Comparison of ENCODE assay signal across 8 cellular contexts in the genomic region with DNA sequence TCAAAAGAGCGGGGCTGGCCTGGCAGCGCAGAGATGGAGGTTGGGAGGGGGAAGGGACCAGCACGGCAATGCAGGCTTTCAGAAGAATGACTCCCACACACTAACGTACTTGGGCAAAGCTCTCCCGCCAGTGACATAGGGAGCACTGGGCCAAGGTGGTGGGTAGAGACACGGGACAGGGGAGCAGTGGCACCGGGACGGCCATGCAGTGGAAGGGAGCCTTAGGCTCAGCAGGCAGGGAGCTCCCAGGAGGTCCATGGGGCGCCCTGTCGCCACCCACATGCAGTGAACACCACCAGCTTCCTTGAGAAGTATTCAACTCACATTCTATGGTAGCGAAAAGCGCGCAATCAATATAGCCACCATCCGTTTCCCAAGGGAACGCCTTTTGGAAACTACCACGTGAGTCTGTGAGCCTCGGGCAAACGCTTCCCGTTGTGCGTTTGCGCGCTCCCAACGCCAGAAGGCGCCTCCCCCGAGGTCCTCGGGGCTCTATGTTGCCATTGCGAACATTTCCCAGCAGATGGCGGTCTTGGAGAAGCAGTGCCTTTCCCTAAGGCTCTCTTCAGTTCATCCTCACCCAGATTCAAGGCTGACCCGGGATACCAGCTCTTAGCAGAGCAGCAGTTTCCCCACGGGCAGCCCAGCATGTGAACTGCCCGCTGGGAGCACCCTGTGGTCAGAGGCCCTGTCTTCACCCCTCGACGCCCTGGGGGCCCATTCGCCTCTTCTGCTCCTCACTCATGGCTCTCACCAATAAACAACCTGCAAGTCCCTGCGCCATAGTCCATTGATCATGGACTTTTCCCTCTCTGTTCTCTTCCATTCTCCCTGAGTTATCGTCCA. TPM values are rescaled to one million over a fixed set of nuclear protein-coding genes. Genes with fewer than 3 reads are reported as not detected.
A peak's percentile ranks its signal among the peaks of the same experiment; 100 is the strongest.
DNase-seq lines count a peak whose midpoint lies in the region; ATAC-seq and TF ChIP-seq lines count a peak whose summit lies in the region.

No MANE protein-coding gene starts in this region.

- H3K4me1 ChIP-seq in right cardiac atrium (ENCODE audit: control insufficient read depth, insufficient read depth, low read length) = no peaks in the 10 kb centered on the region
- H3K4me1 ChIP-seq in vagina = peaks cover 21% of the 10 kb centered on the region

- H3K27me3 Mint-ChIP-seq in T-helper 1 cell treated with Interleukin-12 subunit alpha and Interleukin-12 subunit beta and Interleukin-4 antibody, amounts not matched to agents 30 μg/mL and 1 μg/mL, for 36 hours (ENCODE audit: low read depth) = peaks cover 4% of the 10 kb centered on the region

- peak; percentile 36 to 90 (median 80) for TF ChIP-seq CTCF in vagina (IDR thresholded peaks at IDR 0.05)

- intact Hi-C loops in right cardiac atrium (cut with DNase I) (no loop called here), vagina (cut with DNase I) (no loop called here)

- H3K27ac ChIP-seq in right cardiac atrium (ENCODE audit: low read length) = no peak overlapping the region
- no peak overlapping the region for H3K27ac ChIP-seq in vagina

- H3K36me3 Mint-ChIP-seq in T-helper 1 cell treated with Interleukin-12 subunit alpha and Interleukin-12 subunit beta and Interleukin-4 antibody, amounts not matched to agents 30 μg/mL and 1 μg/mL, for 36 hours (ENCODE audit: low read depth) = no peaks in the 10 kb centered on the region

- H3K27me3 ChIP-seq in right cardiac atrium (ENCODE audit: control insufficient read depth, insufficient read depth) = no peaks in the 10 kb centered on the region
- no peaks in the 10 kb centered on the region for H3K27me3 ChIP-seq in vagina

- H3K4me3 ChIP-seq in GM08714 (ENCODE audit: low read length) = peak overlapping the region; percentile 30; the same call in 1 of the 2 replicates
- peak overlapping the region; percentile 26 for H3K4me3 ChIP-seq in right cardiac atrium (ENCODE audit: low read length)
- H3K4me3 ChIP-seq in vagina = peak overlapping the region; percentile 30 to 43

- H3K9me3 ChIP-seq in right cardiac atrium (ENCODE audit: control insufficient read depth, low read length) (no peaks in the 10 kb centered on the region), vagina (no peaks in the 10 kb centered on the region)

- no peak overlapping the region for H3K27ac Mint-ChIP-seq in T-helper 1 cell treated with Interleukin-12 subunit alpha and Interleukin-12 subunit beta and Interleukin-4 antibody, amounts not matched to agents 30 μg/mL and 1 μg/mL, for 36 hours

- DNase-seq in NCI-H128 (lab: John Stamatoyannopoulos, UW; ENCODE audit: unreplicated experiment) = peak; percentile 69
- peak; percentile 43 to 95 (median 82) for DNase-seq in anterior cingulate cortex (lab: John Stamatoyannopoulos, UW)
- DNase-seq in right cardiac atrium = peak; percentile 87 to 94 (median 92)
- peak; percentile 92 for DNase-seq in putamen (ENCODE audit: low spot score)
- DNase-seq in vagina (ENCODE audit: extremely low spot score in 2 of 2) = no peak

- peaks cover 4% of the 10 kb centered on the region for H3K4me1 Mint-ChIP-seq in T-helper 1 cell treated with Interleukin-12 subunit alpha and Interleukin-12 subunit beta and Interleukin-4 antibody, amounts not matched to agents 30 μg/mL and 1 μg/mL, for 36 hours (ENCODE audit: low read depth)

- peak; percentile 76 for ATAC-seq in HG02588 (IDR thresholded peaks at IDR 0.05; ENCODE audit: unreplicated experiment)
- peak; percentile 86 to 87 for ATAC-seq in right cardiac atrium

- no peak for TF ChIP-seq POLR2A in vagina (IDR thresholded peaks at IDR 0.05)

- H3K36me3 ChIP-seq in vagina = no peaks in the 10 kb centered on the region

- H3K9me3 Mint-ChIP-seq in T-helper 1 cell treated with Interleukin-12 subunit alpha and Interleukin-12 subunit beta and Interleukin-4 antibody, amounts not matched to agents 30 μg/mL and 1 μg/mL, for 36 hours = no peaks in the 10 kb centered on the region

- 5% methylated on average over 36 of the region's 36 CpGs for WGBS in right cardiac atrium

- H3K4me3 Mint-ChIP-seq in T-helper 1 cell treated with Interleukin-12 subunit alpha and Interleukin-12 subunit beta and Interleukin-4 antibody, amounts not matched to agents 30 μg/mL and 1 μg/mL, for 36 hours = peak overlapping the region; percentile 65

RNA-seq across cellular contexts. Expression of gene OPALIN, which starts 16.4 kb away (rescaled TPM):
- not detected for total RNA-seq in right cardiac atrium
- not detected for polyA plus RNA-seq in right cardiac atrium
- total RNA-seq in vagina = not detected

Comparison
In these comparisons a context has a peak if more than half of its experiments do, and no peak if none do; other contexts are left out.
1. DNase-seq: peak in NCI-H128 (single experiment), anterior cingulate cortex (58 of 58), right cardiac atrium (3 of 3) and putamen (single experiment); none in vagina (0 of 2).
2. Peak in every context shown above with its lines, with median percentiles within 50 percentile points of each other: H3K4me3 ChIP-seq.